In genomic region chr9:77661696-77662095, GRCh38 we compare ENCODE assay signal across 20 cellular contexts. TPM values are rescaled to one million over a fixed set of nuclear protein-coding genes. Genes with fewer than 3 reads are reported as not detected.
"Had no signal": no experiment of that assay in that cellular context is flagged by ENCODE, and none has a peak within 500 bp of the region (broad histone marks: within the 10 kb centered on the region; RNA-seq: fewer than 3 reads in every experiment).

No MANE protein-coding gene starts in this region.

- H3K36me3 Mint-ChIP-seq: naive thymus-derived CD4-positive, alpha-beta T cell; stimulated activated effector memory CD8-positive, alpha-beta T cell treated with anti-CD3 and anti-CD28 coated beads, Interleukin-12 subunit alpha, Interleukin-12 subunit beta, amount 100 ng/mL, for 72 hours had no signal

- H3K4me3 ChIP-seq: coronary artery, gastrocnemius medialis, heart right ventricle, pancreas, smooth muscle cell, suprapubic skin, thyroid gland, upper lobe of left lung, uterus had no signal

- H3K27ac Mint-ChIP-seq: naive thymus-derived CD4-positive, alpha-beta T cell; stimulated activated effector memory CD8-positive, alpha-beta T cell treated with anti-CD3 and anti-CD28 coated beads, Interleukin-12 subunit alpha, Interleukin-12 subunit beta, amount 100 ng/mL, for 72 hours had no signal

- DNase-seq: effector memory CD4-positive, alpha-beta T cell; gastrocnemius medialis; heart right ventricle; hypothalamus; kidney glomerular epithelial cell; mesendoderm; naive thymus-derived CD4-positive, alpha-beta T cell; pancreas; right cardiac atrium; stimulated activated CD4-positive, alpha-beta T cell treated with anti-CD3 and anti-CD28 coated beads, Interleukin-2, amount 100 ng/mL, for 48 hours; stimulated activated CD8-positive, alpha-beta memory T cell treated with anti-CD3 and anti-CD28 coated beads, Interleukin-4, amount 100 ng/mL, for 48 hours; stimulated activated naive CD8-positive, alpha-beta T cell treated with anti-CD3 and anti-CD28 coated beads, Interleukin-15, Interleukin-2, amounts not matched to agents 100 U/mL and 50 U/mL, for 24 hours; thyroid gland; upper lobe of left lung; uterus had no signal

- H3K4me3 Mint-ChIP-seq: naive thymus-derived CD4-positive, alpha-beta T cell; stimulated activated effector memory CD8-positive, alpha-beta T cell treated with anti-CD3 and anti-CD28 coated beads, Interleukin-12 subunit alpha, Interleukin-12 subunit beta, amount 100 ng/mL, for 72 hours had no signal

- H3K9me3 Mint-ChIP-seq: naive thymus-derived CD4-positive, alpha-beta T cell; stimulated activated effector memory CD8-positive, alpha-beta T cell treated with anti-CD3 and anti-CD28 coated beads, Interleukin-12 subunit alpha, Interleukin-12 subunit beta, amount 100 ng/mL, for 72 hours had no signal

- H3K4me1 Mint-ChIP-seq: naive thymus-derived CD4-positive, alpha-beta T cell; stimulated activated effector memory CD8-positive, alpha-beta T cell treated with anti-CD3 and anti-CD28 coated beads, Interleukin-12 subunit alpha, Interleukin-12 subunit beta, amount 100 ng/mL, for 72 hours had no signal

- ATAC-seq: esophagus mucosa; gastrocnemius medialis; heart right ventricle; naive thymus-derived CD4-positive, alpha-beta T cell; pancreas; right cardiac atrium; stimulated activated effector memory CD8-positive, alpha-beta T cell treated with anti-CD3 and anti-CD28 coated beads, Interleukin-12 subunit alpha, Interleukin-12 subunit beta, amount 100 ng/mL, for 72 hours; stimulated activated naive CD8-positive, alpha-beta T cell treated with anti-CD3 and anti-CD28 coated beads, Interleukin-15, Interleukin-2, amounts not matched to agents 100 U/mL and 50 U/mL, for 24 hours had no signal

RNA-seq across cellular contexts. Expression of gene GNA14, which starts 13.6 kb away (rescaled TPM):
- polyA plus RNA-seq: naive thymus-derived CD4-positive, alpha-beta T cell had no signal
